In the genomic region with DNA sequence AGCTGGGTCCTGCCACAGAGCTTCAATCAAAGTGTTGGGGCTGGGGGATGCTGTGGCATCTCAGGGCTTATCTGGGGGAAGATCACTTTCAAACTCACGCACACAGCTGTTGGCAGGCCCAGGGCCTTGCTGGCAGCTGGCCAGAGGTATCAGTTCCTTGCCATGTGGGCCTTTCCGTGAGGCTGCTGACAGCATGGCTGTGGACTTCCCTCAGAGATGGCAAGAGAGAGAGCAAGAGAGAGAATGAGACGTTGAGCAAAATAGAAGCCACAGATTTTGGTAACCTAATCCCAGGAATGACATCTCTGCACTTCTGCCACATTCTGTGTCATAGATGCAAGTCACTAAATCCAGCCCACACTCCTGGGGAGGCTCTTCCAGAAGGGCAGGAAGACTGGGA, we compare ENCODE assay signal across 20 cellular contexts.
DNase-seq lines count a peak whose midpoint lies in the region; ATAC-seq and TF ChIP-seq lines count a peak whose summit lies in the region.
"Had no signal": no experiment of that assay in that cellular context is flagged by ENCODE, and none has a peak within 500 bp of the region (broad histone marks: within the 10 kb centered on the region; RNA-seq: fewer than 3 reads in every experiment).

No MANE protein-coding gene starts in this region.

- H3K4me3 ChIP-seq in right cardiac atrium (ENCODE audit: low read length) (no peak overlapping the region), MM.1S (ENCODE audit: low read length) (no peak overlapping the region), SJCRH30 (no peak overlapping the region), Caco-2 (ENCODE audit: low read depth, low read length) (no peak overlapping the region)

- H3K9me3 ChIP-seq in right cardiac atrium (ENCODE audit: control insufficient read depth, low read length) = no peaks in the 10 kb centered on the region
- H3K9me3 ChIP-seq in MM.1S (replicated peaks; ENCODE audit: insufficient read depth, low read length) = no peaks in the 10 kb centered on the region
- no peaks in the 10 kb centered on the region for H3K9me3 ChIP-seq in SJCRH30 (replicated peaks)
- H3K9me3 ChIP-seq in Caco-2 = no peaks in the 10 kb centered on the region

- no peaks in the 10 kb centered on the region for H3K36me3 Mint-ChIP-seq in stimulated activated memory B cell treated with anti-CD40 and anti-IgM and Interleukin-4, amounts not matched to agents 10 μg/mL and 1 μg/mL and 100 μg/mL, for 72 hours
- no peaks in the 10 kb centered on the region for H3K36me3 Mint-ChIP-seq in Caco-2 (ENCODE audit: insufficient read depth, unreplicated experiment)
- H3K36me3 Mint-ChIP-seq: activated naive CD4-positive, alpha-beta T cell treated with anti-CD3 and anti-CD28 coated beads, Interleukin-2, amount 10 ng/mL, durations not matched to agents 7 days and 5 days; brain; type B pancreatic cell had no signal

- TF ChIP-seq CTCF in MM.1S (IDR thresholded peaks at IDR 0.05; ENCODE audit: low read length) (no peak), Caco-2 (IDR thresholded peaks at IDR 0.05; ENCODE audit: insufficient read depth in 1 of 2, low read depth in 1 of 2, low read length in 1 of 2, severe bottlenecking in 1 of 2, unreplicated experiment in 1 of 2) (no peak)

- H2AFZ ChIP-seq in MM.1S (ENCODE audit: low read length) = no peak overlapping the region

- H3K79me2 ChIP-seq in MM.1S (ENCODE audit: low read length) = no peaks in the 10 kb centered on the region

- no peak overlapping the region for H3K27ac ChIP-seq in right cardiac atrium (ENCODE audit: low read length)
- no peak overlapping the region for H3K27ac ChIP-seq in MM.1S (ENCODE audit: low read length)
- 0 out of 2 replicates have a peak overlapping the region, but pooled peaks have one; percentile 33 for H3K27ac ChIP-seq in SJCRH30

- H3K4me3 Mint-ChIP-seq in stimulated activated memory B cell treated with anti-CD40 and anti-IgM and Interleukin-4, amounts not matched to agents 10 μg/mL and 1 μg/mL and 100 μg/mL, for 72 hours = no peak overlapping the region
- H3K4me3 Mint-ChIP-seq in Caco-2 (ENCODE audit: unreplicated experiment) = no peak overlapping the region
- H3K4me3 Mint-ChIP-seq: activated naive CD4-positive, alpha-beta T cell treated with anti-CD3 and anti-CD28 coated beads, Interleukin-2, amount 10 ng/mL, durations not matched to agents 7 days and 5 days; brain; dendritic cell treated with granulocyte-macrophage colony-stimulating factor and Interleukin-4, amounts not matched to agents 40 ng/mL and 50 ng/mL, for 4 days; type B pancreatic cell had no signal

- no peaks in the 10 kb centered on the region for H3K27me3 ChIP-seq in right cardiac atrium (ENCODE audit: control insufficient read depth, insufficient read depth)
- no peaks in the 10 kb centered on the region for H3K27me3 ChIP-seq in MM.1S (replicated peaks; ENCODE audit: insufficient read depth, low read length)
- no peaks in the 10 kb centered on the region for H3K27me3 ChIP-seq in SJCRH30
- H3K27me3 ChIP-seq in Caco-2 (replicated peaks; ENCODE audit: control insufficient read depth, insufficient read depth, low read length) = no peaks in the 10 kb centered on the region

- BruUV-seq in Caco-2 (replicated peaks; lab: Mats Ljungman, UMichigan) = no TSS peak

- intact Hi-C loops in right cardiac atrium (cut with DNase I) (no loop called here), Right ventricle myocardium inferior (cut with DNase I) (no loop called here), Caco-2 (cut with micrococcal nuclease; ENCODE audit: unreplicated experiment) (no loop called here)

- no peak overlapping the region for H3K9ac ChIP-seq in MM.1S (ENCODE audit: low read length)

- no peaks in the 10 kb centered on the region for H3K4me1 ChIP-seq in right cardiac atrium (ENCODE audit: control insufficient read depth, insufficient read depth, low read length)
- H3K4me1 ChIP-seq in MM.1S (ENCODE audit: low read length) = no peaks in the 10 kb centered on the region
- H3K4me1 ChIP-seq in SJCRH30 = peaks cover 13% of the 10 kb centered on the region
- H3K4me1 ChIP-seq in Caco-2 = no peaks in the 10 kb centered on the region

- no peaks in the 10 kb centered on the region for H4K20me1 ChIP-seq in MM.1S (ENCODE audit: insufficient read depth, low read length)

- CTCF ChIA-PET in Caco-2 (lab: Charles Lee) = no interaction called here

- H3K27me3 Mint-ChIP-seq in stimulated activated memory B cell treated with anti-CD40 and anti-IgM and Interleukin-4, amounts not matched to agents 10 μg/mL and 1 μg/mL and 100 μg/mL, for 72 hours = peaks cover 4% of the 10 kb centered on the region
- no peaks in the 10 kb centered on the region for H3K27me3 Mint-ChIP-seq in Caco-2 (ENCODE audit: insufficient read depth, unreplicated experiment)
- H3K27me3 Mint-ChIP-seq: activated naive CD4-positive, alpha-beta T cell treated with anti-CD3 and anti-CD28 coated beads, Interleukin-2, amount 10 ng/mL, durations not matched to agents 7 days and 5 days; brain had no signal

- no peaks in the 10 kb centered on the region for H3K4me1 Mint-ChIP-seq in stimulated activated memory B cell treated with anti-CD40 and anti-IgM and Interleukin-4, amounts not matched to agents 10 μg/mL and 1 μg/mL and 100 μg/mL, for 72 hours
- H3K4me1 Mint-ChIP-seq in Caco-2 (ENCODE audit: low read depth, unreplicated experiment) = peaks cover 6% of the 10 kb centered on the region
- H3K4me1 Mint-ChIP-seq: activated naive CD4-positive, alpha-beta T cell treated with anti-CD3 and anti-CD28 coated beads, Interleukin-2, amount 10 ng/mL, durations not matched to agents 7 days and 5 days; brain had no signal

- DNase-seq in right cardiac atrium (peak; percentile 26 to 65 (median 48)), Right ventricle myocardium inferior (ENCODE audit: missing footprints) (no peak), MM.1S (peak; percentile 36), SJCRH30 (peak; percentile 79 to 88), GOT3 (lab: John Stamatoyannopoulos, UW) (no peak), RKO (ENCODE audit: low spot score) (no peak), Caco-2 (no peak)
- DNase-seq: activated CD4-positive, alpha-beta T cell treated with anti-CD3 and anti-CD28 coated beads for 1 hour; activated naive CD4-positive, alpha-beta T cell treated with anti-CD3 and anti-CD28 coated beads, Interleukin-2, amount 10 ng/mL, durations not matched to agents 7 days and 5 days; erythroblast; islet precursor cell; Kasumi-1; midbrain; NCI-H2081 treated with DMSO at 0.1 percent for 48 hours; stimulated activated naive CD4-positive, alpha-beta T cell had no signal

- WGBS in right cardiac atrium = 30% methylated on average over 3 of the region's 3 CpGs

- POLR2A ChIA-PET in Caco-2 (lab: Charles Lee) = no interaction called here

- no peak overlapping the region for H3K4me2 ChIP-seq in MM.1S (ENCODE audit: low read depth, low read length)

- ATAC-seq in right cardiac atrium (no peak), Right ventricle myocardium inferior (no peak)
- peak; percentile 62 for ATAC-seq in stimulated activated memory B cell treated with anti-CD40 and anti-IgM and Interleukin-4, amounts not matched to agents 10 μg/mL and 1 μg/mL and 100 μg/mL, for 72 hours
- ATAC-seq: HCT116 had no signal

- no peaks in the 10 kb centered on the region for H3K36me3 ChIP-seq in MM.1S (replicated peaks; ENCODE audit: insufficient read depth, low read length)
- H3K36me3 ChIP-seq in SJCRH30 = no peaks in the 10 kb centered on the region
- H3K36me3 ChIP-seq in Caco-2 (ENCODE audit: control insufficient read depth, insufficient read depth, low read length) = no peaks in the 10 kb centered on the region

- no peaks in the 10 kb centered on the region for H3K9me2 ChIP-seq in MM.1S (replicated peaks; ENCODE audit: insufficient read depth, low read length)

- no peaks in the 10 kb centered on the region for H3F3A ChIP-seq in MM.1S (ENCODE audit: insufficient read depth, low read length)

- H3K9me3 Mint-ChIP-seq in stimulated activated memory B cell treated with anti-CD40 and anti-IgM and Interleukin-4, amounts not matched to agents 10 μg/mL and 1 μg/mL and 100 μg/mL, for 72 hours = no peaks in the 10 kb centered on the region
- H3K9me3 Mint-ChIP-seq in Caco-2 (ENCODE audit: unreplicated experiment) = no peaks in the 10 kb centered on the region
- H3K9me3 Mint-ChIP-seq: activated naive CD4-positive, alpha-beta T cell treated with anti-CD3 and anti-CD28 coated beads, Interleukin-2, amount 10 ng/mL, durations not matched to agents 7 days and 5 days; dendritic cell treated with granulocyte-macrophage colony-stimulating factor and Interleukin-4, amounts not matched to agents 40 ng/mL and 50 ng/mL, for 4 days had no signal

- no peak overlapping the region for H3K27ac Mint-ChIP-seq in stimulated activated memory B cell treated with anti-CD40 and anti-IgM and Interleukin-4, amounts not matched to agents 10 μg/mL and 1 μg/mL and 100 μg/mL, for 72 hours
- no peak overlapping the region for H3K27ac Mint-ChIP-seq in Caco-2 (ENCODE audit: unreplicated experiment)
- H3K27ac Mint-ChIP-seq: activated naive CD4-positive, alpha-beta T cell treated with anti-CD3 and anti-CD28 coated beads, Interleukin-2, amount 10 ng/mL, durations not matched to agents 7 days and 5 days; brain; dendritic cell treated with granulocyte-macrophage colony-stimulating factor and Interleukin-4, amounts not matched to agents 40 ng/mL and 50 ng/mL, for 4 days; type B pancreatic cell had no signal

Comparison
In these comparisons a context has a peak if more than half of its experiments do, and no peak if none do; other contexts are left out.
1. DNase-seq: peak in right cardiac atrium (3 of 3), MM.1S (single experiment) and SJCRH30 (2 of 2); none in Right ventricle myocardium inferior (single experiment), GOT3 (single experiment), RKO (single experiment) and Caco-2 (0 of 2).